ENCODE assay signal across 20 cellular contexts in genomic region chr4:39660045-39660444, GRCh38.
"Had no signal": no experiment of that assay in that cellular context is flagged by ENCODE, and none has a peak within 500 bp of the region (broad histone marks: within the 10 kb centered on the region; RNA-seq: fewer than 3 reads in every experiment).

No MANE protein-coding gene starts in this region.

- ATAC-seq: activated CD4-positive, CD25-positive, alpha-beta regulatory T cell treated with anti-CD3 and anti-CD28 coated beads, Interleukin-2, amount 50 U/mL, for 24 hours; esophagus mucosa; left cardiac atrium had no signal

- H2AFZ ChIP-seq: hepatocyte had no signal

- H3K27ac ChIP-seq: hepatocyte, tibial nerve had no signal

- H3K36me3 ChIP-seq: tibial nerve had no signal

- H3K4me1 Mint-ChIP-seq: nephron had no signal

- H3K27me3 Mint-ChIP-seq: stimulated activated naive CD8-positive, alpha-beta T cell treated with anti-CD3 and anti-CD28 coated beads, Interleukin-15, Interleukin-2, amounts not matched to agents 100 ng/mL and 50 ng/mL, for 24 hours had no signal

- H3K4me3 Mint-ChIP-seq: nephron; stimulated activated naive CD8-positive, alpha-beta T cell treated with anti-CD3 and anti-CD28 coated beads, Interleukin-15, Interleukin-2, amounts not matched to agents 100 ng/mL and 50 ng/mL, for 24 hours had no signal

- H3K9me3 ChIP-seq: tibial nerve had no signal

- H3K4me3 ChIP-seq: hepatocyte, tibial nerve had no signal

- H3K27ac Mint-ChIP-seq: nephron; stimulated activated naive CD8-positive, alpha-beta T cell treated with anti-CD3 and anti-CD28 coated beads, Interleukin-15, Interleukin-2, amounts not matched to agents 100 ng/mL and 50 ng/mL, for 24 hours had no signal

- H3K79me2 ChIP-seq: hepatocyte had no signal

- H3K27me3 ChIP-seq: hepatocyte, tibial nerve had no signal

- H3K4me2 ChIP-seq: hepatocyte had no signal

- H3K9me3 Mint-ChIP-seq: nephron; stimulated activated naive CD8-positive, alpha-beta T cell treated with anti-CD3 and anti-CD28 coated beads, Interleukin-15, Interleukin-2, amounts not matched to agents 100 ng/mL and 50 ng/mL, for 24 hours had no signal

- H3K4me1 ChIP-seq: tibial nerve had no signal

- FAIRE-seq: astrocyte, islet of Langerhans had no signal

- DNase-seq: activated CD4-positive, alpha-beta T cell treated with anti-CD3 and anti-CD28 coated beads, Interleukin-2, amount 50 U/mL, for 1 hour; activated CD8-positive, alpha-beta memory T cell treated with anti-CD3 and anti-CD28 coated beads, Interleukin-2, amount 50 U/mL, for 4 hours; activated effector memory CD4-positive, alpha-beta T cell treated with anti-CD3 and anti-CD28 coated beads, Interleukin-2, amount 50 U/mL, for 16 hours; activated naive CD4-positive, alpha-beta T cell treated with anti-CD3 and anti-CD28 coated beads, Interleukin-2, amount 50 U/mL, for 16 hours; activated T-cell treated with anti-CD3 and anti-CD28 coated beads, Interleukin-2, amount 50 U/mL, for 48 hours; effector CD4-positive, alpha-beta T cell; left cardiac atrium; posterior cingulate gyrus; retina; stimulated activated CD4-positive, alpha-beta T cell treated with anti-CD3 and anti-CD28 coated beads, Interleukin-2, amount 100 ng/mL, for 24 hours; T-helper 1 cell; T1000 had no signal
